ENCODE assay signal across 18 cellular contexts in the genomic region with DNA sequence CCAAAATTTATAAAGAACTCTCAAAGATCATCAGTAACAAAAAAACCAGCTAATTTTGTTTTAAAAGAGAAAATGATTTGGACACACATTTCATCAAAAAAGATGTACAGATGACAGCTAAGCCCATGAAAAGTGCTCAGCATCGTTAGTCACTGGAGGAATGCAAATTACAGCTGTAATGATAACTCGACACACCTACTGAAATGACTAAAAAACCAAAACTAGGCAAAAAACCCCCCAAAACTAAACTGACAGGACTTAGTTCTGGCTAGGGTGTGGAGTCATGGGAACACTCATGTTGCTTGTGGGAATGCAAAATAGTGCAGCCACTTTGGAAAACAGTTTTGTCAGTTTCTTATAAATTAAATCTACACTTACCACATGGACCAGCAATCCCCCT. TPM values are rescaled to one million over a fixed set of nuclear protein-coding genes. Genes with fewer than 3 reads are reported as not detected.
DNase-seq lines count a peak whose midpoint lies in the region; ATAC-seq, FAIRE-seq and TF ChIP-seq lines count a peak whose summit lies in the region.
"Had no signal": no experiment of that assay in that cellular context is flagged by ENCODE, and none has a peak within 500 bp of the region (broad histone marks: within the 10 kb centered on the region; RNA-seq: fewer than 3 reads in every experiment).

No MANE protein-coding gene starts in this region.

- no peak overlapping the region for H3K4me3 ChIP-seq in transverse colon

- DNase-seq in GM12892 (ENCODE audit: insufficient read length) (peak; percentile 9), transverse colon (no peak), omental fat pad (ENCODE audit: low spot score) (no peak), MCF 10A (ENCODE audit: unreplicated experiment) (no peak)
- no peak for DNase-seq in effector memory CD8-positive, alpha-beta T cell
- DNase-seq: CD4-positive, alpha-beta T cell; DMS79; HCEC 1CT; NCI-H1436; NCI-H2081 treated with DMSO at 0.1 percent for 48 hours; NCI-H226; NCI-H526 treated with DMSO at 0.1 percent for 48 hours; PC-3 had no signal

- in situ Hi-C loops in transverse colon (cut with MboI; ENCODE audit: low pct_ligation_motif_present in 1 of 4, low pct_unique_long_range_greater_than_20kb in 1 of 4, low sequenced_read_pairs in 3 of 4): no loop called here

- H3K4me1 ChIP-seq in transverse colon: no peaks in the 10 kb centered on the region

- no peak for TF ChIP-seq CTCF in transverse colon (IDR thresholded peaks at IDR 0.05)
- TF ChIP-seq CTCF in omental fat pad (IDR thresholded peaks at IDR 0.05): no peak
- TF ChIP-seq CTCF in MCF 10A (IDR thresholded peaks at IDR 0.05; ENCODE audit: unreplicated experiment): no peak

- no peak overlapping the region for H3K27ac ChIP-seq in transverse colon

- no peaks in the 10 kb centered on the region for H3K4me1 Mint-ChIP-seq in MCF 10A (ENCODE audit: insufficient read depth, unreplicated experiment)
- no peaks in the 10 kb centered on the region for H3K4me1 Mint-ChIP-seq in effector memory CD8-positive, alpha-beta T cell (ENCODE audit: low read depth in 2 of 2)
- H3K4me1 Mint-ChIP-seq: B cell had no signal

- H3K36me3 Mint-ChIP-seq in MCF 10A (ENCODE audit: insufficient read depth, unreplicated experiment): no peaks in the 10 kb centered on the region
- no peaks in the 10 kb centered on the region for H3K36me3 Mint-ChIP-seq in effector memory CD8-positive, alpha-beta T cell (ENCODE audit: insufficient read depth)
- H3K36me3 Mint-ChIP-seq: IgD-negative memory B cell had no signal

- no peaks in the 10 kb centered on the region for H3K36me3 ChIP-seq in transverse colon

- no TSS peak for BruUV-seq in MCF 10A (replicated peaks; lab: Mats Ljungman, UMichigan)

- FAIRE-seq in GM12892 (lab: Jason Lieb, UNC): peak; percentile 51

- no peaks in the 10 kb centered on the region for H3K27me3 Mint-ChIP-seq in MCF 10A (ENCODE audit: insufficient read depth, unreplicated experiment)
- H3K27me3 Mint-ChIP-seq in effector memory CD8-positive, alpha-beta T cell: peaks cover 23 to 38% of the 10 kb centered on the region in 2 donors
- H3K27me3 Mint-ChIP-seq: CD4-positive, alpha-beta T cell had no signal

- H3K9me3 Mint-ChIP-seq in MCF 10A (ENCODE audit: unreplicated experiment): no peaks in the 10 kb centered on the region
- H3K9me3 Mint-ChIP-seq in effector memory CD8-positive, alpha-beta T cell: no peaks in the 10 kb centered on the region
- H3K9me3 Mint-ChIP-seq: CD4-positive, alpha-beta T cell; IgD-negative memory B cell had no signal

- no peaks in the 10 kb centered on the region for H3K27me3 ChIP-seq in transverse colon

- CTCF ChIA-PET in MCF 10A (lab: Yijun Ruan, JAX): interaction anchor here (1.1 to 4.2 kb wide), 2 partner anchors 162 to 176 kb away, joined by 9 to 22 read pairs; no protein-coding TSS in a partner anchor

- no peak for TF ChIP-seq EP300 in transverse colon (IDR thresholded peaks at IDR 0.05; ENCODE audit: low read depth)

- H3K9me3 ChIP-seq in transverse colon: no peaks in the 10 kb centered on the region

- no peak overlapping the region for H3K27ac Mint-ChIP-seq in MCF 10A (ENCODE audit: low read depth, unreplicated experiment)
- no peak overlapping the region for H3K27ac Mint-ChIP-seq in effector memory CD8-positive, alpha-beta T cell
- H3K27ac Mint-ChIP-seq: B cell; CD4-positive, alpha-beta T cell; IgD-negative memory B cell had no signal

- 63 to 70% methylated on average over 2 of the region's 2 CpGs for WGBS in transverse colon (ENCODE audit: low coverage in 1 of 2), 2 donors

- intact Hi-C loops in transverse colon (cut with DNase I; ENCODE audit: low total_unique reads) (no loop called here), MCF 10A (cut with micrococcal nuclease) (no loop called here)

- no peak for TF ChIP-seq POLR2A in GM12892 (IDR thresholded peaks at IDR 0.05; ENCODE audit: low read depth, low read length)
- no peak for TF ChIP-seq POLR2A in transverse colon (IDR thresholded peaks at IDR 0.05)

- POLR2A ChIA-PET in MCF 10A (lab: Yijun Ruan, JAX): interaction anchor here (0.8 kb wide), 1 partner anchor 16 kb away, joined by 3 read pairs; no protein-coding TSS in a partner anchor

- no peak overlapping the region for H3K4me3 Mint-ChIP-seq in MCF 10A (ENCODE audit: unreplicated experiment)
- H3K4me3 Mint-ChIP-seq in effector memory CD8-positive, alpha-beta T cell: no peak overlapping the region
- H3K4me3 Mint-ChIP-seq: B cell; CD4-positive, alpha-beta T cell; IgD-negative memory B cell had no signal

- ATAC-seq in GM18861 (IDR thresholded peaks at IDR 0.05; ENCODE audit: unreplicated experiment) (peak; percentile 44), GM21717 (IDR thresholded peaks at IDR 0.05; ENCODE audit: unreplicated experiment) (peak; percentile 52), HG03442 (IDR thresholded peaks at IDR 0.05; ENCODE audit: unreplicated experiment) (peak; percentile 56), omental fat pad (ENCODE audit: low FRiP score) (no peak)
- no peak for ATAC-seq in effector memory CD8-positive, alpha-beta T cell (replicated peaks)
- ATAC-seq: PC-3 had no signal

RNA-seq across cellular contexts. Expression of gene CNIH3, which starts 59.5 kb away (rescaled TPM):
- 4.7 TPM for polyA plus RNA-seq in GM12892 (2012; ENCODE audit: missing spikeins)
- total RNA-seq in transverse colon: 1 to 10 TPM in 1 of 4 donors, under 1 TPM in 1, not detected in 2; 0.68 to 1.1 TPM
- 1 to 10 TPM; 1.9 to 4.0 (median 3.4) TPM for total RNA-seq in omental fat pad
- total RNA-seq in MCF 10A (2022): 3.4 and 3.6 TPM in 2 replicates

Comparison
In these comparisons a context has a peak if more than half of its experiments do, and no peak if none do; other contexts are left out.
1. ATAC-seq: peak in GM18861 (single experiment), GM21717 (single experiment) and HG03442 (single experiment); none in omental fat pad (single experiment) and effector memory CD8-positive, alpha-beta T cell (single experiment).